In the genomic region with DNA sequence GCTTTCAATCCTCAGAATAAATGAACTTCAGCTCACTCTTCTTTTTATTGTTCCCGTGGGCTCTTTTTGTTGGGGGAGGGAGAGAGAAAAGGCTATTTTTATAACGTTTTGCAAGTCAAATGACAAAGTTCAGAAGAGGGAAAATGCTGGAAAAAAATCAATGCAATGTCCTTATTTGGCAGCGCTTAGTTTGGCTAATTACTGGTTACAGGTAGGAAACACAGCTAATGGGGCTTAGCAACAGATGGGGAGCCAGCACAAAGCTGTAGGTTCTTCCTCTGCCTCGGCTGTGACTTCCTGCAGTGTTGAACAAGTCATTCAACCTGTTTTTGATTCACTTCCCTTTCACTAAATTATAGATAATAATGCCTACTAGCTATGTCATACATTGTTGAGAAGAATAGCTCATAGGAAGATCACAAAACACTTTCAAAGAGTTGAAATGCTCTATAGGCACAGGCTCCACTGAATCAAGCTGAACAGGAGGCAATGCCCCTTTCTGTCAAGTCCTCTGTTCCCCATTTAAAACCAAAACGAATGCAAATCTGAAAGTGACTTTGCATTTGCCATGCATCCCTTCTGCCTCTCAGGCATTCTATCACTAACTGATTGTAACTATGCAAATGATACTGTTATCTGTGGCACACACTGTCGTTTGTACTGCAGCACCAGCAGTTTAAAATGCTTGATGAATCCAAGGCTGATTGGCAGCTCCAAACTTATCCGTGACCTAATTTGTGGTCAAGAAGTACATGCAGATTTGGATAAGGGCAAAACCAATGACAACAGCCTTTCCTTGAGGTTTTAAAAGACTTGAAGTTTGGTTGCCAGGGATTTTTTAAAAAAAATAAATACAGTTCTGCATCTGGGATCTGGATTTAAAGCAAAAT, we compare ENCODE assay signal across 1 cellular context.
TF ChIP-seq lines count a peak whose summit lies in the region.

No MANE protein-coding gene starts in this region.

TF ChIP-seq in GM23338, 12 proteins besides CTCF, POLR2A, EP300 and RAD21 (continued from another document):
- no peak for TF ChIP-seq ZNF462 (CRISPR knock-in tag; IDR thresholded peaks at IDR 0.05)
TF ChIP-seq in GM23338: peak in this region for 0.
